Comparison of ENCODE assay signal across 18 cellular contexts in the genomic region with DNA sequence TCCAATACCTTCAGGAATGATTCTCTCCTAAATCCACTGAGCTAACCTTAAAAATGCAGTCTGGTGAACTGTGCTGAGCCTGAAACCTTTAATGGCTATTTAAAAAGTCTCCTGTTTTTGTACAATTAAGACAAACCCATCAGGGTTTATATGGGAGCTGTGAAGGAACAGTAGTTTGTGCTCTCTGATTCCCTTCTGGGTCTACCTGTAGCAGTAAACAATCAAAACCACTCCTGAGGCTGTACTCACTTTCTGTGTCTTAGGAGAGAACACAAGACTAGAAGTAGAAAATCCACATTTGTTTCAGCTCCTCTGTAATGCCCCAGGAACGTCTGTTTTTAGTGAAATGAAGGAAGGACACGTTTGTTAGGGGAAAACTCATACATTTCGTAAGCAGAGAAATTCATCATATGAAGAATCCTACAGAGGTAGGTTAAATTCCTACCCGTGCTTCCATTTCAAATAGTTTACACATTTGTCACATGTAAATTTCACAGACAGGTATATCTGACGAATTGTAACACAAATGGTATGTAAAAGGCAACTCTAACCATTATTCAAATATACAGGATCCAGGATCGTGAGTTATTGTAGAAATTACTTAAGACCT. TPM values are rescaled to one million over a fixed set of nuclear protein-coding genes. Genes with fewer than 3 reads are reported as not detected.
A peak's percentile ranks its signal among the peaks of the same experiment; 100 is the strongest.
DNase-seq lines count a peak whose midpoint lies in the region; ATAC-seq and TF ChIP-seq lines count a peak whose summit lies in the region.
"Had no signal": no experiment of that assay in that cellular context is flagged by ENCODE, and none has a peak within 500 bp of the region (broad histone marks: within the 10 kb centered on the region; RNA-seq: fewer than 3 reads in every experiment).

No MANE protein-coding gene starts in this region.

- 74% methylated on average over 6 of the region's 6 CpGs for WGBS in SK-N-SH (ENCODE audit: low lambda C conversion rate)

- peak overlapping the region in 1 of 2 experiments; percentile 31; a peak in 2 of 4 replicates for H3K27ac ChIP-seq in SK-N-SH (ENCODE audit: low read depth in 2 of 2, low read length in 1 of 2)
- H3K27ac ChIP-seq: body of pancreas, SJCRH30 had no signal

- H3K27me3 Mint-ChIP-seq in T-helper 17 cell (no peaks in the 10 kb centered on the region), type B pancreatic cell (peaks cover 11% of the 10 kb centered on the region)
- H3K27me3 Mint-ChIP-seq: stimulated activated memory B cell treated with anti-CD40 and anti-IgM and Interleukin-4, amounts not matched to agents 10 μg/mL and 1 μg/mL and 100 μg/mL, for 72 hours had no signal

- H3K36me3 Mint-ChIP-seq in T-helper 17 cell (ENCODE audit: low read depth) (no peaks in the 10 kb centered on the region), type B pancreatic cell (no peaks in the 10 kb centered on the region)
- H3K36me3 Mint-ChIP-seq: stimulated activated memory B cell treated with anti-CD40 and anti-IgM and Interleukin-4, amounts not matched to agents 10 μg/mL and 1 μg/mL and 100 μg/mL, for 72 hours had no signal

- H3K9me3 ChIP-seq in SK-N-SH = no peaks in the 10 kb centered on the region
- no peaks in the 10 kb centered on the region for H3K9me3 ChIP-seq in T-helper 17 cell (ENCODE audit: control insufficient read depth, low read length, poor library complexity, severe bottlenecking)
- H3K9me3 ChIP-seq: body of pancreas had no signal

- peak overlapping the region; percentile 26; the same call in 1 of the 2 replicates for H3K4me2 ChIP-seq in SK-N-SH

- DNase-seq in SK-N-SH = no peak
- no peak for DNase-seq in T-helper 17 cell
- peak; percentile 25 for DNase-seq in kidney tubule cell (ENCODE audit: low spot score)
- DNase-seq in type B pancreatic cell (ENCODE audit: extremely low spot score, unreplicated experiment) = no peak
- DNase-seq in 8988T = no peak
- DNase-seq in stimulated activated CD4-positive, alpha-beta T cell treated with anti-CD3 and anti-CD28 coated beads, Interleukin-15, amount 100 ng/mL, for 24 hours = no peak
- no peak for DNase-seq in posterior vena cava (ENCODE audit: low spot score)
- DNase-seq: activated CD4-positive, alpha-beta T cell treated with anti-CD3 and anti-CD28 coated beads, Interleukin-2, amount 50 U/mL, for 1 hour; activated naive CD4-positive, alpha-beta T cell treated with anti-CD3 and anti-CD28 coated beads, Interleukin-2, amount 50 U/mL, for 16 hours; body of pancreas; CD4-positive, CD25-positive, alpha-beta regulatory T cell; DMS79; dorsolateral prefrontal cortex; NCI-H1436 treated with DMSO at 0.1 percent for 48 hours; NCI-H446; SJCRH30 had no signal

- H3F3A ChIP-seq in SK-N-SH (replicated peaks; ENCODE audit: insufficient read depth) = peaks cover 7% of the 10 kb centered on the region

- H4K20me1 ChIP-seq in SK-N-SH (ENCODE audit: insufficient read depth) = peaks cover 68% of the 10 kb centered on the region

- intact Hi-C loops in posterior vena cava (cut with DNase I) = loop anchor here (5.0 to 10.0 kb wide), 4 partner anchors 67 to 415 kb away; no protein-coding TSS in a partner anchor

- no peaks in the 10 kb centered on the region for H3K36me3 ChIP-seq in SK-N-SH (replicated peaks in 1 of 2; ENCODE audit: control insufficient read depth in 1 of 2, insufficient read depth in 2 of 2, low read length in 1 of 2)

- peaks cover 18 to 42% of the 10 kb centered on the region in 2 experiments; a peak in 3 of 4 replicates for H3K4me1 ChIP-seq in SK-N-SH (ENCODE audit: control insufficient read depth in 1 of 2, insufficient read depth in 2 of 2, low read depth in 1 of 2, low read length in 1 of 2)

- TF ChIP-seq RAD21 in SK-N-SH (IDR thresholded peaks at IDR 0.05; ENCODE audit: low read length) = no peak

- no peak for ATAC-seq in SK-N-SH treated with all-trans-retinoic acid at 6 μM for 48 hours
- no peak for ATAC-seq in T-helper 17 cell
- ATAC-seq: body of pancreas; stimulated activated memory B cell treated with anti-CD40 and anti-IgM and Interleukin-4, amounts not matched to agents 10 μg/mL and 1 μg/mL and 100 μg/mL, for 72 hours had no signal

- peaks cover 23% of the 10 kb centered on the region for H3K4me1 Mint-ChIP-seq in T-helper 17 cell
- H3K4me1 Mint-ChIP-seq in type B pancreatic cell (ENCODE audit: unreplicated experiment) = peaks cover 48% of the 10 kb centered on the region

- no peak overlapping the region for H3K9ac ChIP-seq in SK-N-SH

- H3K27ac Mint-ChIP-seq in T-helper 17 cell (peak overlapping the region; percentile 32), type B pancreatic cell (peak overlapping the region; percentile 89)
- H3K27ac Mint-ChIP-seq: stimulated activated memory B cell treated with anti-CD40 and anti-IgM and Interleukin-4, amounts not matched to agents 10 μg/mL and 1 μg/mL and 100 μg/mL, for 72 hours had no signal

- TF ChIP-seq EP300 in SK-N-SH (IDR thresholded peaks at IDR 0.05; ENCODE audit: borderline replicate concordance in 1 of 2, low read depth in 1 of 2, low read length in 1 of 2) = no peak

- CTCF ChIA-PET in SK-N-SH (lab: Yijun Ruan, JAX) = interaction anchor here (0.9 to 5.7 kb wide), 8 partner anchors 10 to 451 kb away, joined by 3 to 36 read pairs (median 4); no protein-coding TSS in a partner anchor

- no peaks in the 10 kb centered on the region for H3K9me3 Mint-ChIP-seq in type B pancreatic cell
- H3K9me3 Mint-ChIP-seq: CD4-positive, CD25-positive, alpha-beta regulatory T cell; stimulated activated memory B cell treated with anti-CD40 and anti-IgM and Interleukin-4, amounts not matched to agents 10 μg/mL and 1 μg/mL and 100 μg/mL, for 72 hours had no signal

- H3K9me2 ChIP-seq in SK-N-SH = no peaks in the 10 kb centered on the region

- TF ChIP-seq CTCF in SK-N-SH (IDR thresholded peaks at IDR 0.05) = no peak
- no peak for TF ChIP-seq CTCF in type B pancreatic cell (conservative IDR thresholded peaks at IDR 0.05)

- H3K4me3 ChIP-seq in SK-N-SH (ENCODE audit: low read depth in 2 of 2, low read length in 1 of 2) = no peak overlapping the region
- H3K4me3 ChIP-seq: body of pancreas, dorsolateral prefrontal cortex, SJCRH30 had no signal

- H3K79me2 ChIP-seq in SK-N-SH (ENCODE audit: insufficient read depth) = peaks cover 86% of the 10 kb centered on the region

- no peak overlapping the region for H3K4me3 Mint-ChIP-seq in T-helper 17 cell
- H3K4me3 Mint-ChIP-seq in type B pancreatic cell = peak overlapping the region; percentile 68
- H3K4me3 Mint-ChIP-seq: stimulated activated memory B cell treated with anti-CD40 and anti-IgM and Interleukin-4, amounts not matched to agents 10 μg/mL and 1 μg/mL and 100 μg/mL, for 72 hours had no signal

- POLR2A ChIA-PET in SK-N-SH (lab: Yijun Ruan, JAX) = no interaction called here

- no peak overlapping the region for H2AFZ ChIP-seq in SK-N-SH (ENCODE audit: low read depth)

- no peaks in the 10 kb centered on the region for H3K27me3 ChIP-seq in SK-N-SH (ENCODE audit: insufficient read depth)
- H3K27me3 ChIP-seq: body of pancreas, dorsolateral prefrontal cortex, SJCRH30 had no signal

TF ChIP-seq in SK-N-SH, 30 proteins besides CTCF, POLR2A, EP300 and RAD21:
- no peak for TF ChIP-seq RFX5 (IDR thresholded peaks at IDR 0.05; ENCODE audit: low read length)
- TF ChIP-seq, protein P1, sequence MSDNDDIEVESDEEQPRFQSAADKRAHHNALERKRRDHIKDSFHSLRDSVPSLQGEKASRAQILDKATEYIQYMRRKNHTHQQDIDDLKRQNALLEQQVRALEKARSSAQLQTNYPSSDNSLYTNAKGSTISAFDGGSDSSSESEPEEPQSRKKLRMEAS (IDR thresholded peaks at IDR 0.05; ENCODE audit: low read depth) = no peak
- no peak for TF ChIP-seq TAF1 (IDR thresholded peaks at IDR 0.05; ENCODE audit: borderline replicate concordance, low read depth, low read length)
- TF ChIP-seq MXI1 (IDR thresholded peaks at IDR 0.05; ENCODE audit: low read depth, low read length) = no peak
- TF ChIP-seq USF2 (IDR thresholded peaks at IDR 0.05; ENCODE audit: borderline replicate concordance, low read depth, low read length) = no peak

TF ChIP-seq in SK-N-SH treated with all-trans-retinoic acid at 6 μM for 48 hours, 23 proteins besides CTCF, POLR2A, EP300 and RAD21:
- TF ChIP-seq SNAI2 (CRISPR knock-in tag; IDR thresholded peaks at IDR 0.05) (no peak), ZFP3 (CRISPR knock-in tag; IDR thresholded peaks at IDR 0.05) (no peak)

RNA-seq across cellular contexts. Expression of gene CUX1, which starts 2.6 kb away (rescaled TPM):
- 47.0 and 68.6 TPM in 2 replicates for polyA plus RNA-seq in SK-N-SH (2012; rRNA removed)
- polyA plus RNA-seq in SK-N-SH (2012; cell fraction: cytosol; rRNA removed) = 46.5 and 58.2 TPM in 2 replicates
- 38.6 and 51.0 TPM in 2 replicates for polyA plus RNA-seq in SK-N-SH (2012; cell fraction: nucleus; rRNA removed)
- total RNA-seq in T-helper 17 cell = 10 to 100 TPM; 35.6 to 52.8 TPM
- total RNA-seq in type B pancreatic cell (ENCODE audit: low replicate concordance) = 76.4 and 79.2 TPM in 2 replicates
- total RNA-seq in posterior vena cava = 100 to 1,000 TPM in 1 of 2 donors, 10 to 100 TPM in 1; 87.6 to 120 TPM
